Comparison of ENCODE assay signal across 2 cellular contexts in genomic region chr18:6773777-6774176, GRCh38.
TF ChIP-seq lines count a peak whose summit lies in the region.

No MANE protein-coding gene starts in this region.

TF ChIP-seq in GM23338, 12 proteins besides CTCF, POLR2A, EP300 and RAD21:
- TF ChIP-seq ETS1 (IDR thresholded peaks at IDR 0.05), result no peak
- TF ChIP-seq STAT1 (IDR thresholded peaks at IDR 0.05; ENCODE audit: unreplicated experiment), result no peak
- TF ChIP-seq REST (IDR thresholded peaks at IDR 0.05; ENCODE audit: unreplicated experiment), result no peak
- TF ChIP-seq JUNB (IDR thresholded peaks at IDR 0.05; ENCODE audit: unreplicated experiment), result no peak
- no peak for TF ChIP-seq ZNF114 (CRISPR knock-in tag; IDR thresholded peaks at IDR 0.05)
- TF ChIP-seq ZNF462 (CRISPR knock-in tag; IDR thresholded peaks at IDR 0.05), result no peak
- no peak for TF ChIP-seq ZNF331 (CRISPR knock-in tag; IDR thresholded peaks at IDR 0.05; ENCODE audit: low read depth)
- TF ChIP-seq NANOG (IDR thresholded peaks at IDR 0.05; ENCODE audit: borderline replicate concordance), result no peak
- TF ChIP-seq EZH2 (IDR thresholded peaks at IDR 0.05; ENCODE audit: low read depth, unreplicated experiment), result no peak
- TF ChIP-seq EZH2phosphoT487 (IDR thresholded peaks at IDR 0.05; ENCODE audit: unreplicated experiment), result no peak
- TF ChIP-seq POLR2AphosphoS5 (IDR thresholded peaks at IDR 0.05; ENCODE audit: low read depth), result no peak
- TF ChIP-seq CREB1 (CRISPR knock-in tag; IDR thresholded peaks at IDR 0.05; ENCODE audit: low read depth), result no peak

TF ChIP-seq in IMR-90, 13 proteins besides CTCF, POLR2A, EP300 and RAD21:
- TF ChIP-seq ELK1 (IDR thresholded peaks at IDR 0.05; ENCODE audit: borderline replicate concordance, low read depth, low read length) (no peak), CEBPB (IDR thresholded peaks at IDR 0.05; ENCODE audit: low read depth, low read length) (no peak), BHLHE40 (IDR thresholded peaks at IDR 0.05; ENCODE audit: low read depth, low read length) (no peak), MAFK (IDR thresholded peaks at IDR 0.05; ENCODE audit: low read depth, low read length) (no peak), MXI1 (IDR thresholded peaks at IDR 0.05; ENCODE audit: borderline replicate concordance, low read depth, low read length) (no peak), SMC3 (IDR thresholded peaks at IDR 0.05; ENCODE audit: low read depth, low read length) (no peak), USF2 (IDR thresholded peaks at IDR 0.05; ENCODE audit: low read depth, low read length) (no peak), MAZ (IDR thresholded peaks at IDR 0.05; ENCODE audit: borderline replicate concordance, low read depth, low read length) (no peak), CHD1 (IDR thresholded peaks at IDR 0.05; ENCODE audit: low read depth, low read length) (no peak), FOS (IDR thresholded peaks at IDR 0.05; ENCODE audit: low read depth, low read length) (no peak), RCOR1 (IDR thresholded peaks at IDR 0.05; ENCODE audit: insufficient replicate concordance, low read length) (no peak), NFE2L2 (IDR thresholded peaks at IDR 0.05; ENCODE audit: low read depth, low read length) (no peak), RFX5 (IDR thresholded peaks at IDR 0.05; ENCODE audit: low read depth, low read length) (no peak)
